1 cellular context compared by ENCODE assay signal in the genomic region with DNA sequence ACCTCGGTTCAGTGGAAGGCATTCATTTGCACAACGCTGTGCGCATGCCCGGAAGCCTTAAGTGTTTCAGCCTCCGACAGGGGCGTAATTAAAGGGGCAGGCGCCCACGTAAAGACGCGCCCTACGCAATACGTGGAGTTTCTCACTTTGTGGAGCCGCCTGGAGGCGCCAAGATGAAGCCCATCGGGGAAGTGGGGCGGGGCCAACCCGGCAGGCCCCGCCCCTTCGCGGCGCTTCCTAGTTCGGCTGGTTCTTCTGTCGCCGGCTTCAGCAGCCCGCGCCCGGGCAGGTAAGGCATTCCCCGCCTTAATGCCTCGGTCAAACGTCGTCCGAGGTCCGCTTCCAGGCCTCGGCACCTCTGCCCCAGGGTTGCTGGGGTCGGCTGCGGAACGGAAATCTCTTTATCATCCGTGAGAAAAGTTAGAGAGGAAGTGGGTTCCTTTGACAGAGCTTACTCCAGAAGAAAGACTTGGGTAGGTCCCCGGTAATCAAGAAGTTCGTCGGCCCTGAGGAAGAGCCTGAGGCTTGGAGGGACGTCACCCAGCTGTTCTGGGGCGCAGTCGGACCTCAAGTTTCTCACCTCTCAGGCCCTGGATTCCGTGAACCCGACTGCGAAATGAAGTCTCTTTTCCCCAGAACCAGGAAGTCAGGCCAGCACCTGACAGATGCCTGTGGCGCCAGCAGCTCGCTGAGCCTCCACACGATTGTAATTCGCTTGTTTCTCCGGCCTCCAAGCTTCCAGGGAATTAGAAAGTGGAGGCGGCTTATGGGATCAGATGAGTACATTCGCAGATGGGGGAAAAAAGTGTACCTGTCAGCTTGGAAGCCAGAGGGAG.
TF ChIP-seq lines count a peak whose summit lies in the region.

A gene (plus strand): TSS at position 224 of the 836 bp plus-strand sequence. CDS start 9,161 bp downstream, outside the sequence.
A gene with protein sequence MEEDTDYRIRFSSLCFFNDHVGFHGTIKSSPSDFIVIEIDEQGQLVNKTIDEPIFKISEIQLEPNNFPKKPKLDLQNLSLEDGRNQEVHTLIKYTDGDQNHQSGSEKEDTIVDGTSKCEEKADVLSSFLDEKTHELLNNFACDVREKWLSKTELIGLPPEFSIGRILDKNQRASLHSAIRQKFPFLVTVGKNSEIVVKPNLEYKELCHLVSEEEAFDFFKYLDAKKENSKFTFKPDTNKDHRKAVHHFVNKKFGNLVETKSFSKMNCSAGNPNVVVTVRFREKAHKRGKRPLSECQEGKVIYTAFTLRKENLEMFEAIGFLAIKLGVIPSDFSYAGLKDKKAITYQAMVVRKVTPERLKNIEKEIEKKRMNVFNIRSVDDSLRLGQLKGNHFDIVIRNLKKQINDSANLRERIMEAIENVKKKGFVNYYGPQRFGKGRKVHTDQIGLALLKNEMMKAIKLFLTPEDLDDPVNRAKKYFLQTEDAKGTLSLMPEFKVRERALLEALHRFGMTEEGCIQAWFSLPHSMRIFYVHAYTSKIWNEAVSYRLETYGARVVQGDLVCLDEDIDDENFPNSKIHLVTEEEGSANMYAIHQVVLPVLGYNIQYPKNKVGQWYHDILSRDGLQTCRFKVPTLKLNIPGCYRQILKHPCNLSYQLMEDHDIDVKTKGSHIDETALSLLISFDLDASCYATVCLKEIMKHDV (minus strand): TSS at position 63 of the 836 bp plus-strand sequence. CDS start 3,545 bp downstream, outside the sequence.

TF ChIP-seq in GM12878, 131 proteins besides CTCF, POLR2A, EP300 and RAD21 (continued from another document):
- TF ChIP-seq, protein P1, sequence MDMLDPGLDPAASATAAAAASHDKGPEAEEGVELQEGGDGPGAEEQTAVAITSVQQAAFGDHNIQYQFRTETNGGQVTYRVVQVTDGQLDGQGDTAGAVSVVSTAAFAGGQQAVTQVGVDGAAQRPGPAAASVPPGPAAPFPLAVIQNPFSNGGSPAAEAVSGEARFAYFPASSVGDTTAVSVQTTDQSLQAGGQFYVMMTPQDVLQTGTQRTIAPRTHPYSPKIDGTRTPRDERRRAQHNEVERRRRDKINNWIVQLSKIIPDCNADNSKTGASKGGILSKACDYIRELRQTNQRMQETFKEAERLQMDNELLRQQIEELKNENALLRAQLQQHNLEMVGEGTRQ (IDR thresholded peaks at IDR 0.05; ENCODE audit: borderline replicate concordance, low read depth, low read length) = no peak
- TF ChIP-seq NFXL1 (IDR thresholded peaks at IDR 0.05; ENCODE audit: borderline replicate concordance) (no peak), CHD1 (IDR thresholded peaks at IDR 0.05; ENCODE audit: low read depth, low read length) (no peak), TBL1XR1 (IDR thresholded peaks at IDR 0.05; ENCODE audit: low read depth, low read length) (no peak)
